ENCODE assay signal across 19 cellular contexts in the genomic region with DNA sequence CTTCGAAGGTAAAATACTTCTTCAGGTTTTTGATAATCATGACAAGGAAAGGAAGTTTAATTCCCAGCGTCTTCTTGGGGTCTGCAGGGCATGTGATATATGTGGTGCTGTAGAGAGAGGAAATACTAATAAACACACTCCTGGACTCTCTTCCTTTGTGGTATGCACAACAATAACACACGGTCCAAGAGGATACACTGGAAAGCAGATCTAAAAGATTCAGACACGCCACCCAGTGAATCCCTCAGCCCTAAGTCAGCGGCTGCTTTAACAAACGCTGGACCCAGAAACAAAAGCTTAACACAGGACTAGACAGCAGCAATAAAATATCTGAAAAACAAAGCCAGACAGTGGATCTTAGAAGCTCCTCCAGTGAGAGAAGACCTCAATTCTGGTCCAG.
"Had no signal": no experiment of that assay in that cellular context is flagged by ENCODE, and none has a peak within 500 bp of the region (broad histone marks: within the 10 kb centered on the region; RNA-seq: fewer than 3 reads in every experiment).

No MANE protein-coding gene starts in this region.

- H3K27ac ChIP-seq: hepatocyte, neutrophil, pancreas had no signal

- H3K27me3 ChIP-seq: esophagus muscularis mucosa, hepatocyte, neutrophil, pancreas, thyroid gland had no signal

- H3K4me3 ChIP-seq: coronary artery, esophagus muscularis mucosa, hepatocyte, pancreas, thyroid gland had no signal

- H3K9me3 ChIP-seq: esophagus muscularis mucosa, neutrophil, pancreas, thyroid gland had no signal

- ATAC-seq: activated CD4-positive, CD25-positive, alpha-beta regulatory T cell treated with anti-CD3 and anti-CD28 coated beads, Interleukin-2, amount 50 U/mL, for 24 hours; activated naive CD8-positive, alpha-beta T cell treated with anti-CD3 and anti-CD28 coated beads, Interleukin-2, amount 50 U/mL, for 24 hours had no signal

- DNase-seq: activated CD4-positive, alpha-beta T cell treated with anti-CD3 and anti-CD28 coated beads, Interleukin-2, amount 50 U/mL, for 1 hour; activated CD8-positive, alpha-beta memory T cell treated with anti-CD3 and anti-CD28 coated beads, Interleukin-2, amount 50 U/mL, for 48 hours; activated effector memory CD4-positive, alpha-beta T cell treated with Interleukin-2 at 50 U/mL for 16 hours; activated naive CD4-positive, alpha-beta T cell treated with anti-CD3 and anti-CD28 coated beads, Interleukin-2, amount 10 ng/mL, durations not matched to agents 7 days and 5 days; activated naive CD8-positive, alpha-beta T cell treated with anti-CD3 and anti-CD28 coated beads, Interleukin-2, amount 50 U/mL, for 24 hours; activated T-cell treated with anti-CD3 and anti-CD28 coated beads, Interleukin-2, amount 50 U/mL, for 48 hours; anterior cingulate cortex; effector CD4-positive, alpha-beta T cell; mesendoderm; natural killer cell; pancreas; stimulated activated CD8-positive, alpha-beta memory T cell treated with anti-CD3 and anti-CD28 coated beads, Interleukin-4, amount 100 ng/mL, for 48 hours; stimulated activated naive CD4-positive, alpha-beta T cell; thyroid gland had no signal
